7 cellular contexts compared by ENCODE assay signal in genomic region chr18:3248062-3248669, GRCh38. TPM values are rescaled to one million over a fixed set of nuclear protein-coding genes. Genes with fewer than 3 reads are reported as not detected.
DNase-seq lines count a peak whose midpoint lies in the region; ATAC-seq and TF ChIP-seq lines count a peak whose summit lies in the region.

No MANE protein-coding gene starts in this region.

- H3K27ac ChIP-seq in brain microvascular endothelial cell = peak overlapping the region; percentile 98
- peak overlapping the region; percentile 99 to 100 (median 99) for H3K27ac ChIP-seq in right lobe of liver
- peak overlapping the region; percentile 92 to 100 (median 98) for H3K27ac ChIP-seq in tibial nerve

- TF ChIP-seq CTCF in brain microvascular endothelial cell (IDR thresholded peaks at IDR 0.05; ENCODE audit: low read depth, low read length, missing control alignments) (no peak), right lobe of liver (IDR thresholded peaks at IDR 0.05) (no peak), tibial nerve (IDR thresholded peaks at IDR 0.05) (no peak)

- peak; percentile 49 for DNase-seq in MV-4-11 (lab: John Stamatoyannopoulos, UW)
- no peak for DNase-seq in brain microvascular endothelial cell
- no peak for DNase-seq in right lobe of liver
- peak in 1 of 2 donors; percentile 18 for DNase-seq in tibial nerve (ENCODE audit: low spot score in 2 of 2)
- no peak for DNase-seq in stimulated activated CD4-positive, alpha-beta T cell treated with anti-CD3 and anti-CD28 coated beads, Interleukin-4, amount 100 ng/mL, for 1 hour
- no peak for DNase-seq in HCEC 1CT

- WGBS in right lobe of liver (ENCODE audit: insufficient coverage, low coverage, low lambda C conversion rate, missing lambda C conversion rate) = under 1% methylated on average over 19 of the region's 22 CpGs
- 0 to 1% methylated on average over 20 to 21 of the region's 22 CpGs for WGBS in tibial nerve, 2 donors

- TF ChIP-seq POLR2A in right lobe of liver (IDR thresholded peaks at IDR 0.05) (no peak), tibial nerve (IDR thresholded peaks at IDR 0.05) (no peak)

- in situ Hi-C loops in brain microvascular endothelial cell (cut with HindIII; ENCODE audit: low pct_ligation_motif_present, low sequenced_read_pairs) = no loop called here

- no peaks in the 10 kb centered on the region for H3K9me3 ChIP-seq in right lobe of liver
- H3K9me3 ChIP-seq in tibial nerve = no peaks in the 10 kb centered on the region

- peaks cover 18% of the 10 kb centered on the region for H3K36me3 ChIP-seq in brain microvascular endothelial cell (replicated peaks)
- peaks cover 0 to 1% (median 0%) of the 10 kb centered on the region in 4 donors for H3K36me3 ChIP-seq in right lobe of liver
- H3K36me3 ChIP-seq in tibial nerve = peaks cover 0 to 6% (median 0%) of the 10 kb centered on the region in 3 donors

- H3K27me3 ChIP-seq in brain microvascular endothelial cell (replicated peaks) (no peaks in the 10 kb centered on the region), right lobe of liver (no peaks in the 10 kb centered on the region), tibial nerve (no peaks in the 10 kb centered on the region)

- H3K4me1 ChIP-seq in right lobe of liver (peaks cover 0 to 47% (median 9%) of the 10 kb centered on the region in 4 donors), tibial nerve (peaks cover 0 to 63% (median 27%) of the 10 kb centered on the region in 4 donors)

- TF ChIP-seq EP300 in tibial nerve (IDR thresholded peaks at IDR 0.05) = no peak

- ATAC-seq in GM18511 (IDR thresholded peaks at IDR 0.05; ENCODE audit: unreplicated experiment) (peak; percentile 2), right lobe of liver (no peak)

- peak overlapping the region; percentile 97 for H3K4me3 ChIP-seq in brain microvascular endothelial cell (ENCODE audit: low read depth, low read length)
- peak overlapping the region; percentile 87 to 95 (median 89) for H3K4me3 ChIP-seq in right lobe of liver
- peak overlapping the region; percentile 73 to 100 (median 89) for H3K4me3 ChIP-seq in tibial nerve

- intact Hi-C loops in right lobe of liver (cut with DNase I) = loop anchor here in 1 of 2 donors (10.0 kb wide), 1 partner anchor 313 kb away; no protein-coding TSS in a partner anchor

RNA-seq across cellular contexts. Expression of gene MYL12A, which starts 0.6 kb away (rescaled TPM):
- total RNA-seq in right lobe of liver (100 to 1,000 TPM in 5 of 6 experiments, 10 to 100 TPM in 1; 82.1 to 309 (median 225) TPM), tibial nerve (100 to 1,000 TPM; 387 to 515 (median 415) TPM)

RNA-seq across cellular contexts. Expression of gene MYL12B, which starts 13.8 kb away (rescaled TPM):
- 100 to 1,000 TPM; 113 to 281 (median 185) TPM for total RNA-seq in right lobe of liver
- 100 to 1,000 TPM; 244 to 321 (median 281) TPM for total RNA-seq in tibial nerve

RNA-seq across cellular contexts. Expression of gene MYOM1, which starts 28.4 kb away (rescaled TPM):
- 10 to 100 TPM in 5 of 6 experiments, 1 to 10 TPM in 1; 3.1 to 64.5 (median 19.1) TPM for total RNA-seq in right lobe of liver
- total RNA-seq in tibial nerve = 1 to 10 TPM; 3.0 to 8.1 (median 5.6) TPM
